Comparison of ENCODE assay signal across 28 cellular contexts in the genomic region with DNA sequence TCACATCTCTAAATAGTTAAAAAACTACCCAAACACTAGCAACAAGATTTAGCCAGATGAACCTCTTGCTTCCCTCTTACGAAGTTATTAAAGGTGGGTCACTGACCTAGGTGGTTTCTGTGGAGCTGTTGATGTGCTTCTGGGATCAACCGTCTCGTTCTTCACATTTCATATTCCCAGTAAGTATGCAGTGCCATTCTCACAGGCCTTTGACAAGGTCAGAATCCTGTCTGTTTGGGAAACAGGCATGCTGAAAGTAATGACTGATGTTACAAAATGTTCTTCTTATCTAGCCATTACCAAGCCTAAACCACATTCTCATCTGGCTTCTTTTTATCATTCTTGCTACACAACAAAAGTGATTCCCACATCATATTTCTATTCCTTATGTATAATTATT.
"Had no signal": no experiment of that assay in that cellular context is flagged by ENCODE, and none has a peak within 500 bp of the region (broad histone marks: within the 10 kb centered on the region; RNA-seq: fewer than 3 reads in every experiment).

No MANE protein-coding gene starts in this region.

- H3K27ac Mint-ChIP-seq: activated CD4-positive, alpha-beta T cell treated with anti-CD3 and anti-CD28 coated beads, Interleukin-2, amount 10 ng/mL, durations not matched to agents 24 days and 14 days; activated CD8-positive, alpha-beta T cell treated with anti-CD3 and anti-CD28 coated beads, Interleukin-2, amount 10 ng/mL, durations not matched to agents 7 days and 5 days; activated naive CD4-positive, alpha-beta T cell treated with anti-CD3 and anti-CD28 coated beads, Interleukin-2, amount 50 U/mL, for 24 hours; activated naive CD8-positive, alpha-beta T cell treated with anti-CD3 and anti-CD28 coated beads, Interleukin-2, amount 10 ng/mL, durations not matched to agents 7 days and 5 days; activated T-cell treated with anti-CD3 and anti-CD28 coated beads, Interleukin-2, amount 50 U/mL, for 24 hours; activated T-helper 2 cell treated with anti-CD3 and anti-CD28 coated beads, Interferon-gamma antibody, Interleukin-2, Interleukin-4, amounts not matched to agents 10 μg/mL and 5 μg/mL and 100 μg/mL, durations not matched to agents 14 hours and 24 hours and 36 hours had no signal

- H3K9me3 Mint-ChIP-seq: activated naive CD8-positive, alpha-beta T cell treated with anti-CD3 and anti-CD28 coated beads, Interleukin-2, amount 10 ng/mL, durations not matched to agents 7 days and 5 days; activated T-cell treated with anti-CD3 and anti-CD28 coated beads, Interleukin-2, amount 50 U/mL, for 24 hours had no signal

- H3K4me3 Mint-ChIP-seq: activated CD4-positive, alpha-beta T cell treated with anti-CD3 and anti-CD28 coated beads, Interleukin-2, amount 10 ng/mL, durations not matched to agents 24 days and 14 days; activated CD8-positive, alpha-beta T cell treated with anti-CD3 and anti-CD28 coated beads, Interleukin-2, amount 10 ng/mL, durations not matched to agents 7 days and 5 days; activated naive CD4-positive, alpha-beta T cell treated with anti-CD3 and anti-CD28 coated beads, Interleukin-2, amount 50 U/mL, for 24 hours; activated naive CD8-positive, alpha-beta T cell treated with anti-CD3 and anti-CD28 coated beads, Interleukin-2, amount 10 ng/mL, durations not matched to agents 7 days and 5 days; activated T-cell treated with anti-CD3 and anti-CD28 coated beads, Interleukin-2, amount 50 U/mL, for 24 hours had no signal

- DNase-seq: activated CD4-positive, alpha-beta T cell treated with anti-CD3 and anti-CD28 coated beads for 1 hour; activated CD4-positive, alpha-beta T cell treated with anti-CD3 and anti-CD28 coated beads, Interleukin-2, amount 10 ng/mL, durations not matched to agents 24 days and 14 days; activated CD4-positive, alpha-beta T cell treated with anti-CD3 and anti-CD28 coated beads, Interleukin-2, amount 50 U/mL, for 48 hours; activated CD4-positive, CD25-positive, alpha-beta regulatory T cell; activated CD8-positive, alpha-beta T cell treated with anti-CD3 and anti-CD28 coated beads, Interleukin-2, amount 10 ng/mL, durations not matched to agents 7 days and 5 days; activated gamma-delta T cell; activated naive CD4-positive, alpha-beta T cell treated with Interleukin-2 at 50 U/mL for 16 hours; activated naive CD8-positive, alpha-beta T cell treated with anti-CD3 and anti-CD28 coated beads, Interleukin-2, amount 10 ng/mL, durations not matched to agents 7 days and 5 days; activated T-cell treated with anti-CD3 and anti-CD28 coated beads, Interleukin-2, amount 50 U/mL, for 24 hours; adrenal gland; anterior cingulate cortex; MM.1S; NCI-H1092 treated with DMSO at 0.1 percent for 48 hours; NCI-H1417 treated with DMSO at 0.1 percent for 48 hours; NCI-H187 treated with DMSO at 0.1 percent for 48 hours; NCI-H2081; NCI-H2171 treated with DMSO at 0.1 percent for 48 hours; NCI-H2227 treated with DMSO at 0.1 percent for 48 hours; NCI-H524 treated with DMSO at 0.1 percent for 48 hours; PC-3; Peyer's patch; RPMI8226; SHP77 treated with DMSO at 0.1 percent for 48 hours; T1000; WERI-Rb-1 had no signal

- H3K9ac ChIP-seq: KMS-11 had no signal

- H3K4me2 ChIP-seq: KMS-11 had no signal

- H3K4me1 Mint-ChIP-seq: activated naive CD4-positive, alpha-beta T cell treated with anti-CD3 and anti-CD28 coated beads, Interleukin-2, amount 50 U/mL, for 24 hours had no signal

- H3K4me1 ChIP-seq: adrenal gland, Peyer's patch had no signal

- H3K9me3 ChIP-seq: adrenal gland, Peyer's patch had no signal

- ATAC-seq: activated CD8-positive, alpha-beta T cell treated with anti-CD3 and anti-CD28 coated beads, Interleukin-2, amount 10 ng/mL, durations not matched to agents 7 days and 5 days; PC-3 had no signal

- H3K27me3 Mint-ChIP-seq: activated CD4-positive, alpha-beta T cell treated with anti-CD3 and anti-CD28 coated beads, Interleukin-2, amount 10 ng/mL, durations not matched to agents 24 days and 14 days; activated naive CD4-positive, alpha-beta T cell treated with anti-CD3 and anti-CD28 coated beads, Interleukin-2, amount 50 U/mL, for 24 hours; activated naive CD8-positive, alpha-beta T cell treated with anti-CD3 and anti-CD28 coated beads, Interleukin-2, amount 10 ng/mL, durations not matched to agents 7 days and 5 days; activated T-cell treated with anti-CD3 and anti-CD28 coated beads, Interleukin-2, amount 50 U/mL, for 24 hours had no signal

- H3K27me3 ChIP-seq: adrenal gland, Peyer's patch had no signal

- H3K36me3 ChIP-seq: Peyer's patch, WERI-Rb-1 had no signal

- H3K27ac ChIP-seq: adrenal gland, KMS-11, Peyer's patch, WERI-Rb-1 had no signal

- H3K4me3 ChIP-seq: adrenal gland, Peyer's patch had no signal
